Comparison of ENCODE assay signal across 1 cellular context in genomic region chr9:128091571-128091970, GRCh38.
TF ChIP-seq lines count a peak whose summit lies in the region.

No MANE protein-coding gene starts in this region.

TF ChIP-seq in SK-N-SH, 30 proteins besides CTCF, POLR2A, EP300 and RAD21 (continued from another document):
- TF ChIP-seq, protein P1, sequence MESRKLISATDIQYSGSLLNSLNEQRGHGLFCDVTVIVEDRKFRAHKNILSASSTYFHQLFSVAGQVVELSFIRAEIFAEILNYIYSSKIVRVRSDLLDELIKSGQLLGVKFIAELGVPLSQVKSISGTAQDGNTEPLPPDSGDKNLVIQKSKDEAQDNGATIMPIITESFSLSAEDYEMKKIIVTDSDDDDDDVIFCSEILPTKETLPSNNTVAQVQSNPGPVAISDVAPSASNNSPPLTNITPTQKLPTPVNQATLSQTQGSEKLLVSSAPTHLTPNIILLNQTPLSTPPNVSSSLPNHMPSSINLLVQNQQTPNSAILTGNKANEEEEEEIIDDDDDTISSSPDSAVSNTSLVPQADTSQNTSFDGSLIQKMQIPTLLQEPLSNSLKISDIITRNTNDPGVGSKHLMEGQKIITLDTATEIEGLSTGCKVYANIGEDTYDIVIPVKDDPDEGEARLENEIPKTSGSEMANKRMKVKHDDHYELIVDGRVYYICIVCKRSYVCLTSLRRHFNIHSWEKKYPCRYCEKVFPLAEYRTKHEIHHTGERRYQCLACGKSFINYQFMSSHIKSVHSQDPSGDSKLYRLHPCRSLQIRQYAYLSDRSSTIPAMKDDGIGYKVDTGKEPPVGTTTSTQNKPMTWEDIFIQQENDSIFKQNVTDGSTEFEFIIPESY (IDR thresholded peaks at IDR 0.05; ENCODE audit: borderline replicate concordance, low read depth): no peak
- TF ChIP-seq IRF3 (IDR thresholded peaks at IDR 0.05; ENCODE audit: low read depth, low read length): no peak
- no peak for TF ChIP-seq TAF1 (IDR thresholded peaks at IDR 0.05; ENCODE audit: borderline replicate concordance, low read depth, low read length)
- TF ChIP-seq, protein P2, sequence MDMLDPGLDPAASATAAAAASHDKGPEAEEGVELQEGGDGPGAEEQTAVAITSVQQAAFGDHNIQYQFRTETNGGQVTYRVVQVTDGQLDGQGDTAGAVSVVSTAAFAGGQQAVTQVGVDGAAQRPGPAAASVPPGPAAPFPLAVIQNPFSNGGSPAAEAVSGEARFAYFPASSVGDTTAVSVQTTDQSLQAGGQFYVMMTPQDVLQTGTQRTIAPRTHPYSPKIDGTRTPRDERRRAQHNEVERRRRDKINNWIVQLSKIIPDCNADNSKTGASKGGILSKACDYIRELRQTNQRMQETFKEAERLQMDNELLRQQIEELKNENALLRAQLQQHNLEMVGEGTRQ (IDR thresholded peaks at IDR 0.05; ENCODE audit: borderline replicate concordance, low read depth, low read length): no peak
- TF ChIP-seq MEF2A (IDR thresholded peaks at IDR 0.05; ENCODE audit: borderline replicate concordance, low read depth): no peak
- no peak for TF ChIP-seq TEAD4 (IDR thresholded peaks at IDR 0.05; ENCODE audit: borderline replicate concordance, insufficient read depth)
- no peak for TF ChIP-seq EZH2phosphoT487 (IDR thresholded peaks at IDR 0.05; ENCODE audit: borderline replicate concordance, low read depth)
TF ChIP-seq in SK-N-SH: peak in this region for 0.
